In the genomic region with DNA sequence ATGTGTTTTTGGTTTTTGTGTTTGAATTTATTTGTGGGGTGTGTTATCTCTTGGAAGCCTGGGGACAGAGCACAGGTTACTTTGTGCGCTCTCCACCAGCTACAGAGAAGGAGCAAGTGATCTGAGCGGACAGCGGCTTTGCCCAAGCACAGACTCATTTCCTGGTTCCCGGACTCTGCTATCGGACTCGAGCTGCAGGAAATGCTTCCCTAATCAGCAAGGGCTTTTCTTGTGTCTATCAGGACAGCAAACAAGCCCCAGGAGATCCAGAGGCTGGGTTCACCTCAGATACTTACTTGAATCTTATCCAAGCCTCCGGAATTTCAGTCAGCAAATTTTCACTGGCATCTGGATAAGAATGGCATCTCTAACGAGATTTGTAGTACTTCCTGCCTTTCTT, we compare ENCODE assay signal across 7 cellular contexts. TPM values are rescaled to one million over a fixed set of nuclear protein-coding genes. Genes with fewer than 3 reads are reported as not detected.
A peak's percentile ranks its signal among the peaks of the same experiment; 100 is the strongest.
DNase-seq lines count a peak whose midpoint lies in the region; ATAC-seq, FAIRE-seq and TF ChIP-seq lines count a peak whose summit lies in the region.

No MANE protein-coding gene starts in this region.

- H4K20me1 ChIP-seq in IMR-90 (ENCODE audit: insufficient read depth, low read length) (no peaks in the 10 kb centered on the region), keratinocyte (ENCODE audit: control insufficient read depth, extremely low read depth, insufficient read depth, low read length) (no peaks in the 10 kb centered on the region)

- H2BK120ac ChIP-seq in IMR-90 (ENCODE audit: low read depth, low read length) = peak overlapping the region; percentile 65; the same call in 1 of the 2 replicates

- peak overlapping the region; percentile 77; the same call in 1 of the 2 replicates for H3K18ac ChIP-seq in IMR-90 (ENCODE audit: low read depth, low read length)

- WGBS in IMR-90 (ENCODE audit: extremely low coverage in 2 of 2, insufficient read length in 1 of 2), 2 experiments = no CpG with 5 or more reads among the region's 8 CpGs
- 2 to 3% methylated on average over 8 of the region's 8 CpGs for WGBS in body of pancreas, 2 donors
- WGBS in thyroid gland, 2 donors = 6 to 12% methylated on average over 8 of the region's 8 CpGs

- POLR2A ChIA-PET in IMR-90 (lab: Charles Lee; ENCODE audit: unreplicated experiment) = no interaction called here

- H3K4ac ChIP-seq in IMR-90 (ENCODE audit: low read depth, low read length) = no peak overlapping the region

- H2BK5ac ChIP-seq in IMR-90 (ENCODE audit: low read depth, low read length, poor library complexity, severe bottlenecking) = no peak overlapping the region

- H3K79me1 ChIP-seq in IMR-90 (ENCODE audit: low read depth in 1 of 2, low read length in 2 of 2) = no peaks in the 10 kb centered on the region

- BruUV-seq in IMR-90 (replicated peaks; lab: Mats Ljungman, UMichigan) = no TSS peak

- peak overlapping the region; percentile 89 for H2AFZ ChIP-seq in IMR-90 (replicated peaks; ENCODE audit: low read length, poor library complexity)
- peak overlapping the region; percentile 93 for H2AFZ ChIP-seq in keratinocyte (ENCODE audit: control insufficient read depth, low read length)

- H3K36me3 ChIP-seq in IMR-90 (ENCODE audit: control insufficient read depth, insufficient read depth, low read length) = no peaks in the 10 kb centered on the region
- H3K36me3 ChIP-seq in body of pancreas (replicated peaks in 1 of 2; ENCODE audit: insufficient read depth in 1 of 2, low read depth in 2 of 2) = no peaks in the 10 kb centered on the region
- no peaks in the 10 kb centered on the region for H3K36me3 ChIP-seq in keratinocyte (ENCODE audit: control insufficient read depth in 2 of 2, extremely low read depth in 1 of 2, insufficient read depth in 2 of 2, low read length in 2 of 2)
- H3K36me3 ChIP-seq in thyroid gland = no peaks in the 10 kb centered on the region

- TF ChIP-seq CTCF in IMR-90 (conservative IDR thresholded peaks at IDR 0.05; ENCODE audit: low read depth, low read length) (no peak), body of pancreas (IDR thresholded peaks at IDR 0.05) (no peak), keratinocyte (optimal IDR thresholded peaks at IDR 0.05 in 1 of 3, IDR thresholded peaks at IDR 0.05 in 1 of 3, conservative IDR thresholded peaks at IDR 0.05 in 1 of 3; ENCODE audit: extremely low read depth in 1 of 3, insufficient read depth in 2 of 3, low read length in 3 of 3) (no peak), thyroid gland (IDR thresholded peaks at IDR 0.05) (no peak)

- H3K4me2 ChIP-seq in IMR-90 (ENCODE audit: low read depth, low read length) = peak overlapping the region; percentile 100
- peak overlapping the region; percentile 73 for H3K4me2 ChIP-seq in keratinocyte (ENCODE audit: control insufficient read depth, extremely low read depth, insufficient read depth, low read depth, low read length)

- dilution Hi-C loops in IMR-90 (cut with HindIII; ENCODE audit: low sequenced_read_pairs, unreplicated experiment) = no loop called here
- dilution Hi-C loops in keratinocyte (cut with MboI; ENCODE audit: extremely low pct_ligation_motif_present, low sequenced_read_pairs) = no loop called here

- in situ Hi-C loops in IMR-90 (cut with MboI; ENCODE audit: low sequenced_read_pairs) = no loop called here

- peak overlapping the region; percentile 75; the same call in 1 of the 2 replicates for H4K5ac ChIP-seq in IMR-90 (ENCODE audit: low read depth, low read length)

- TF ChIP-seq RAD21 in IMR-90 (IDR thresholded peaks at IDR 0.05; ENCODE audit: low read length) = no peak

- H2AK5ac ChIP-seq in IMR-90 (ENCODE audit: low read depth, low read length) = no peak overlapping the region

- CTCF ChIA-PET in IMR-90 (lab: Yijun Ruan, JAX) = no interaction called here

- TF ChIP-seq POLR2A in IMR-90 (IDR thresholded peaks at IDR 0.05; ENCODE audit: low read depth, low read length) (no peak), body of pancreas (IDR thresholded peaks at IDR 0.05) (peak in 1 of 3 donors; percentile 32), thyroid gland (IDR thresholded peaks at IDR 0.05) (no peak)

- H3K23ac ChIP-seq in IMR-90 (ENCODE audit: low read depth, low read length) = no peak overlapping the region

- no peak overlapping the region for H2AK9ac ChIP-seq in IMR-90 (replicated peaks; ENCODE audit: low read depth, low read length, poor library complexity)

- peak overlapping the region; percentile 57; the same call in 1 of the 2 replicates for H2BK20ac ChIP-seq in IMR-90 (ENCODE audit: low read depth, low read length)

- H3K9ac ChIP-seq in IMR-90 (ENCODE audit: low read depth, low read length) (no peak overlapping the region), keratinocyte (ENCODE audit: control insufficient read depth, extremely low read depth, insufficient read depth, low read length) (peak overlapping the region; percentile 47)

- H3K27ac ChIP-seq in IMR-90 (ENCODE audit: insufficient read depth, low read length) (no peak overlapping the region), body of pancreas (peak overlapping the region in 3 of 4 donors; percentile 34 to 62 (median 38)), keratinocyte (ENCODE audit: control insufficient read depth, insufficient read depth, low read length) (peak overlapping the region; percentile 54), thyroid gland (no peak overlapping the region)

- no peaks in the 10 kb centered on the region for H3K9me3 ChIP-seq in IMR-90 (ENCODE audit: control insufficient read depth, insufficient read depth, low read length)
- H3K9me3 ChIP-seq in body of pancreas = no peaks in the 10 kb centered on the region
- H3K9me3 ChIP-seq in keratinocyte (ENCODE audit: control insufficient read depth, low read depth, low read length) = no peaks in the 10 kb centered on the region
- no peaks in the 10 kb centered on the region for H3K9me3 ChIP-seq in thyroid gland

- H3K9me1 ChIP-seq in IMR-90 (ENCODE audit: insufficient read depth, low read length) (0 out of 2 replicates have a peak, but pooled peaks cover 6% of the 10 kb centered on the region), keratinocyte (ENCODE audit: control insufficient read depth, extremely low read depth, insufficient read depth, low read length) (no peaks in the 10 kb centered on the region)

- peaks cover 6% of the 10 kb centered on the region for H3K4me1 ChIP-seq in IMR-90 (ENCODE audit: control insufficient read depth, insufficient read depth, low read length)
- peaks cover 3% of the 10 kb centered on the region for H3K4me1 ChIP-seq in body of pancreas
- H3K4me1 ChIP-seq in keratinocyte (ENCODE audit: control insufficient read depth, extremely low read depth, insufficient read depth, low read length) = peaks cover 32% of the 10 kb centered on the region
- H3K4me1 ChIP-seq in thyroid gland = no peaks in the 10 kb centered on the region

- no peak overlapping the region; a peak in 2 of 4 replicates for H4K8ac ChIP-seq in IMR-90 (ENCODE audit: low read depth in 2 of 2, low read length in 2 of 2)

- peak; percentile 84 for FAIRE-seq in keratinocyte (lab: Jason Lieb, UNC)

- peak; percentile 62 for DNase-seq in IMR-90
- peak; percentile 52 to 64 (median 62) for DNase-seq in body of pancreas
- DNase-seq in keratinocyte (ENCODE audit: low read depth, low spot score) = no peak
- peak; percentile 11 to 34 for DNase-seq in thyroid gland

- no peak overlapping the region for H2BK15ac ChIP-seq in IMR-90 (ENCODE audit: low read depth, low read length)

- H3K4me3 ChIP-seq in IMR-90 (ENCODE audit: insufficient read depth, low read depth, low read length) (peak overlapping the region; percentile 48; the same call in 1 of the 2 replicates), body of pancreas (no peak overlapping the region), keratinocyte (ENCODE audit: control insufficient read depth in 2 of 3, extremely low read depth in 1 of 3, insufficient read depth in 2 of 3, low read depth in 1 of 3, low read length in 3 of 3) (peak overlapping the region in 2 of 3 experiments; percentile 33 to 37), thyroid gland (replicated peaks in 1 of 3) (no peak overlapping the region)

- H3K27me3 ChIP-seq in IMR-90 (ENCODE audit: control insufficient read depth, insufficient read depth, low read length) = no peaks in the 10 kb centered on the region
- no peaks in the 10 kb centered on the region for H3K27me3 ChIP-seq in body of pancreas
- no peaks in the 10 kb centered on the region for H3K27me3 ChIP-seq in keratinocyte (ENCODE audit: control insufficient read depth, extremely low read depth, insufficient read depth, low read length)
- no peaks in the 10 kb centered on the region for H3K27me3 ChIP-seq in thyroid gland

- H3K79me2 ChIP-seq in keratinocyte (ENCODE audit: control insufficient read depth, insufficient read depth, low read length) = no peaks in the 10 kb centered on the region

- no peak overlapping the region; the same call in 1 of the 2 replicates for H3K56ac ChIP-seq in IMR-90 (ENCODE audit: extremely low read depth, insufficient read depth, low read length)

- H3K14ac ChIP-seq in IMR-90 (replicated peaks; ENCODE audit: low read depth, low read length) = no peak overlapping the region; the same call in 1 of the 2 replicates

- intact Hi-C loops in IMR-90 (cut with micrococcal nuclease) = no loop called here
- intact Hi-C loops in body of pancreas (cut with DNase I) = no loop called here
- intact Hi-C loops in thyroid gland (cut with DNase I) = no loop called here

- ATAC-seq in IMR-90 (ENCODE audit: low read depth) (peak; percentile 78), body of pancreas (peak; percentile 68), HG02973 (IDR thresholded peaks at IDR 0.05; ENCODE audit: unreplicated experiment) (no peak), GM18868 (IDR thresholded peaks at IDR 0.05; ENCODE audit: unreplicated experiment) (no peak), GM19463 (IDR thresholded peaks at IDR 0.05; ENCODE audit: unreplicated experiment) (no peak)

- no peak overlapping the region for H4K91ac ChIP-seq in IMR-90 (ENCODE audit: insufficient read depth, low read depth, low read length)

TF ChIP-seq in IMR-90, 13 proteins besides CTCF, POLR2A, EP300 and RAD21 (continues in another document):
- no peak for TF ChIP-seq FOS (IDR thresholded peaks at IDR 0.05; ENCODE audit: low read depth, low read length)
- TF ChIP-seq SMC3 (IDR thresholded peaks at IDR 0.05; ENCODE audit: low read depth, low read length) = no peak

RNA-seq across cellular contexts. Expression of a gene that starts 27.8 kb away (rescaled TPM):
- total RNA-seq in IMR-90 (2012; rRNA removed) (not detected in 2 replicates), body of pancreas (10 to 100 TPM; 10.2 to 19.5 TPM), thyroid gland (10 to 100 TPM; 11.8 to 73.4 (median 36.8) TPM)
- polyA plus RNA-seq in IMR-90 (2012; rRNA removed) (not detected in 2 replicates), keratinocyte (0.01 TPM in 3 replicates)
- polyA plus RNA-seq in IMR-90 (2012; cell fraction: cytosol; rRNA removed) = not detected in 2 replicates
- polyA plus RNA-seq in IMR-90 (2012; cell fraction: nucleus; rRNA removed; ENCODE audit: low replicate concordance) = not detected in 2 replicates
- 0.12 TPM for polyA plus RNA-seq in keratinocyte (2011; ENCODE audit: low read depth)
- 0.01 TPM in 1 of 2 replicates, not detected in the other for polyA plus RNA-seq in keratinocyte (2011; cell fraction: cytosol; rRNA removed)
- not detected in 2 replicates for polyA plus RNA-seq in keratinocyte (2011; cell fraction: nucleus; rRNA removed)
- 0.04 TPM in 1 of 2 replicates, not detected in the other for polyA plus RNA-seq in keratinocyte (2012; ENCODE audit: low replicate concordance)
- polyA minus RNA-seq in keratinocyte = not detected in 3 replicates
- not detected for polyA minus RNA-seq in keratinocyte (2011; cell fraction: cytosol; rRNA and poly(A)+ RNA removed)
- polyA minus RNA-seq in keratinocyte (2011; cell fraction: nucleus; rRNA and poly(A)+ RNA removed) = not detected in 2 replicates

Comparison
In these comparisons a context has a peak if more than half of its experiments do, and no peak if none do; other contexts are left out.
1. ATAC-seq: peak in IMR-90 (single experiment) and body of pancreas (single experiment); none in HG02973 (single experiment), GM18868 (single experiment) and GM19463 (single experiment).
2. H3K27ac ChIP-seq: peak in body of pancreas (3 of 4) and keratinocyte (single experiment); none in IMR-90 (single experiment) and thyroid gland (0 of 3).
3. H3K4me3 ChIP-seq: peak in IMR-90 (single experiment) and keratinocyte (2 of 3); none in body of pancreas (0 of 2) and thyroid gland (0 of 3).
4. RNA of a gene that starts 27.8 kb away (total RNA-seq): 11.8 to 73.4 TPM in thyroid gland and 10.2 to 19.5 TPM in body of pancreas; not detected in IMR-90; every median in the first group is over 10 times any median in the second.